7 cellular contexts compared by ENCODE assay signal in genomic region chr7:1438208-1438607, GRCh38.
"Had no signal": no experiment of that assay in that cellular context is flagged by ENCODE, and none has a peak within 500 bp of the region (broad histone marks: within the 10 kb centered on the region; RNA-seq: fewer than 3 reads in every experiment).

No MANE protein-coding gene starts in this region.

- H3K4me1 Mint-ChIP-seq: H9 had no signal

- H3K9me3 Mint-ChIP-seq: H9 had no signal

- H3K4me3 Mint-ChIP-seq: H9 had no signal

- FAIRE-seq: H54, HTR-8/SVneo had no signal

- DNase-seq: GM23248, GOT3, H9, HCEC 1CT, IMR-90 had no signal

- H3K9ac ChIP-seq: GM23248 had no signal

- H2AFZ ChIP-seq: GM23248 had no signal

- H3K4me3 ChIP-seq: GM23248 had no signal

- H3K27ac ChIP-seq: GM23248 had no signal

- H3K27ac Mint-ChIP-seq: H9 had no signal
